ENCODE assay signal across 25 cellular contexts in the genomic region with DNA sequence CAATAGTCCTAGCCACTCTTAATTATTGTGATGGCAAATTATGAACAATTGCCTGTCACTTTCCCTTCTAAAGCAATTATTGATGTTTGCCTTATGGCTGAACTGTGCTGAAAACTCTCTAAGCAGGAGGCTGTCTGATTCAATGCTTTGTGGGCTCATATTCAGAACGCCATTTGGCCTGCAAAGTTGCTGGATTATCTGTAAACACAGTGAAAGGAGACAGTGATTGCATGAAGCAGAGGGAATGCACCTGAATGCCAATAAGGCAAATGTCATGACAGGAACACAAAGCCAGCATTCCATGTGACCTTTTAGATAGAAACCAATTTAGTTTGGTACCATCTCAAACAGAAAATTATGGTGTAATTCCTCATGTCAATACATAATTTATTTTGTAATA.
DNase-seq lines count a peak whose midpoint lies in the region; ATAC-seq lines count a peak whose summit lies in the region.
"Had no signal": no experiment of that assay in that cellular context is flagged by ENCODE, and none has a peak within 500 bp of the region (broad histone marks: within the 10 kb centered on the region; RNA-seq: fewer than 3 reads in every experiment).

No MANE protein-coding gene starts in this region.

- H3K27me3 ChIP-seq in iPS-20b (ENCODE audit: insufficient read depth, low read length) = no peaks in the 10 kb centered on the region
- H3K27me3 ChIP-seq: breast epithelium, right atrium auricular region, thyroid gland, uterus had no signal

- peak overlapping the region; percentile 18; the same call in 1 of the 2 replicates for H3K9ac ChIP-seq in iPS-20b (ENCODE audit: low read depth, low read length)

- no peak for ATAC-seq in activated CD4-positive, CD25-positive, alpha-beta regulatory T cell treated with anti-CD3 and anti-CD28 coated beads, Interleukin-2, amount 50 U/mL, for 24 hours
- ATAC-seq in GM18498 (IDR thresholded peaks at IDR 0.05; ENCODE audit: unreplicated experiment) = no peak
- ATAC-seq: activated naive CD4-positive, alpha-beta T cell treated with anti-CD3 and anti-CD28 coated beads, Interleukin-2, amount 50 U/mL, for 72 hours; left ventricle myocardium superior; PC-3 had no signal

- DNase-seq in DMS79 (lab: John Stamatoyannopoulos, UW) = peak; percentile 45
- no peak for DNase-seq in DMS79 treated with DMSO at 0.1 percent for 48 hours (lab: John Stamatoyannopoulos, UW)
- DNase-seq in NCI-H1417 (lab: John Stamatoyannopoulos, UW) = peak; percentile 7 to 97 (median 89)
- DNase-seq in NCI-H748 treated with DMSO at 0.1 percent for 48 hours (lab: John Stamatoyannopoulos, UW) = peak; percentile 87
- DNase-seq in iPS-NIHi11 (ENCODE audit: low spot score) = no peak
- DNase-seq: 8988T; activated CD4-positive, alpha-beta T cell treated with anti-CD3 and anti-CD28 coated beads, Interleukin-2, amount 10 ng/mL, durations not matched to agents 7 days and 5 days; amygdala; Calu3; effector CD4-positive, alpha-beta T cell; left ventricle myocardium superior; NCI-H2029; PC-3; posterior cingulate gyrus; stimulated activated CD4-positive, alpha-beta T cell treated with anti-CD3 and anti-CD28 coated beads, Interleukin-4, amount 100 ng/mL, for 1 hour; thyroid gland; uterus had no signal

- no peaks in the 10 kb centered on the region for H3K9me3 ChIP-seq in iPS-20b (ENCODE audit: insufficient read depth, low read depth, low read length)
- H3K9me3 ChIP-seq: breast epithelium, right atrium auricular region, thyroid gland, uterus had no signal

- H3K27ac ChIP-seq in iPS-20b (ENCODE audit: low read length) = peak overlapping the region; percentile 13
- H3K27ac ChIP-seq: breast epithelium, epithelial cell of prostate, right atrium auricular region, thyroid gland, uterus had no signal

- H3K4me1 ChIP-seq in iPS-20b (ENCODE audit: insufficient read depth, low read length) = peaks cover 14% of the 10 kb centered on the region; the same call in 1 of the 2 replicates
- H3K4me1 ChIP-seq: breast epithelium, right atrium auricular region, uterus had no signal

- peak overlapping the region; percentile 16; the same call in 1 of the 2 replicates for H3K4me3 ChIP-seq in iPS-20b (ENCODE audit: low read length)
- H3K4me3 ChIP-seq: breast epithelium, right atrium auricular region, SK-N-MC, thyroid gland, uterus had no signal

- H3K36me3 ChIP-seq in iPS-20b (ENCODE audit: insufficient read depth, low read depth, low read length) = no peaks in the 10 kb centered on the region
- H3K36me3 ChIP-seq: breast epithelium, right atrium auricular region, thyroid gland, uterus had no signal

Comparison
In these comparisons a context has a peak if more than half of its experiments do, and no peak if none do; other contexts are left out.
1. DNase-seq: peak in DMS79 (single experiment), NCI-H1417 (3 of 3) and NCI-H748 treated with DMSO at 0.1 percent for 48 hours (single experiment); none in DMS79 treated with DMSO at 0.1 percent for 48 hours (single experiment) and iPS-NIHi11 (single experiment).